Comparison of ENCODE assay signal across 1 cellular context in the genomic region with DNA sequence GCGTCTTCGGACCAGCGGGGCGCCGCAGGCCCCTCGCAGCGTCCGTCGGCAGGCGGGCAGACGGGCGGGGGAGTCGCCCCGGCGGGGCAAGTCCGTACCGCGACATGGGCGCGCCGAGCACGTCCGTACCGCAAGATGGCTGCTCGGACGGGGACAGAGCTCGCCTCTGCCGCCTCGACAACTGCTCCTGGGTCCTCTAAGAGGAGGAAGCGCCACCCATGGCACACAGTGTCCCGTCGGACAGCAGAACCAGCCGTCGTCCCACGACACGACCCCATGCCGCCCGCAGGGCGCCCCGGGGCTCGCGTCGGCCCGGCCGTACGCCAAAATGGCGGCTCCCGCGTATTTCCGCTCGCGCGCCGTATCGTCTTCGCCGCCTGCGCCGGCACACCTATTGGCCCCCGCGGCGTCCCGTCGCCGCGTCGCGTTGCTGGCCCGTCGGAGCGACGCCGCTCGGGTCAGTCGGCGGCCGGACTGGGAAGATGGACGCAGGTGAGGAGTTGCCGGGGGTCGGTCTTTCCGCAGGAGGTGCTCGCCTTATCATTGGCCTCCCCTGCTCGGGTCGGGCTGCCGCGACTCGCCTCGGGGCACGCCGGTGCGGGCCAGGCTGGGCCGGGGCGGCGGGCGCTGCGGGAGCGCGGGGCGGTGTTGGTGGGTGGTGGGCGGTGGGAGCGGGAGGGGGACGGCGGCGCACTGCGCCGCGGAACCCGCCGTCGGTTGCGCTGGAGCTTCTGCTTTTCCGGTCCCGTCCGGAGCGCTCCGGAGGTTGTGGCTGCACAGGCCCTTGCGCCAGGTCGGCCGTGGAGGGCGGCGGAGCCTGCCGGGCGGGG.
TF ChIP-seq lines count a peak whose summit lies in the region.

A gene (plus strand): TSS at position 461 of the 830 bp plus-strand sequence. CDS start 22 bp downstream, at position 483.

TF ChIP-seq in K562, 482 proteins besides CTCF, POLR2A, EP300 and RAD21 (continued from another document and continues in another):
- TF ChIP-seq, protein P1, sequence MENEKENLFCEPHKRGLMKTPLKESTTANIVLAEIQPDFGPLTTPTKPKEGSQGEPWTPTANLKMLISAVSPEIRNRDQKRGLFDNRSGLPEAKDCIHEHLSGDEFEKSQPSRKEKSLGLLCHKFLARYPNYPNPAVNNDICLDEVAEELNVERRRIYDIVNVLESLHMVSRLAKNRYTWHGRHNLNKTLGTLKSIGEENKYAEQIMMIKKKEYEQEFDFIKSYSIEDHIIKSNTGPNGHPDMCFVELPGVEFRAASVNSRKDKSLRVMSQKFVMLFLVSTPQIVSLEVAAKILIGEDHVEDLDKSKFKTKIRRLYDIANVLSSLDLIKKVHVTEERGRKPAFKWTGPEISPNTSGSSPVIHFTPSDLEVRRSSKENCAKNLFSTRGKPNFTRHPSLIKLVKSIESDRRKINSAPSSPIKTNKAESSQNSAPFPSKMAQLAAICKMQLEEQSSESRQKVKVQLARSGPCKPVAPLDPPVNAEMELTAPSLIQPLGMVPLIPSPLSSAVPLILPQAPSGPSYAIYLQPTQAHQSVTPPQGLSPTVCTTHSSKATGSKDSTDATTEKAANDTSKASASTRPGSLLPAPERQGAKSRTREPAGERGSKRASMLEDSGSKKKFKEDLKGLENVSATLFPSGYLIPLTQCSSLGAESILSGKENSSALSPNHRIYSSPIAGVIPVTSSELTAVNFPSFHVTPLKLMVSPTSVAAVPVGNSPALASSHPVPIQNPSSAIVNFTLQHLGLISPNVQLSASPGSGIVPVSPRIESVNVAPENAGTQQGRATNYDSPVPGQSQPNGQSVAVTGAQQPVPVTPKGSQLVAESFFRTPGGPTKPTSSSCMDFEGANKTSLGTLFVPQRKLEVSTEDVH (IDR thresholded peaks at IDR 0.05; ENCODE audit: low read depth, partially characterized antibody), result peak; percentile 72
- TF ChIP-seq, protein P2, sequence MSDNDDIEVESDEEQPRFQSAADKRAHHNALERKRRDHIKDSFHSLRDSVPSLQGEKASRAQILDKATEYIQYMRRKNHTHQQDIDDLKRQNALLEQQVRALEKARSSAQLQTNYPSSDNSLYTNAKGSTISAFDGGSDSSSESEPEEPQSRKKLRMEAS (CRISPR knock-in tag; IDR thresholded peaks at IDR 0.05), result peak; percentile 70
- TF ChIP-seq ZNF165 (CRISPR knock-in tag; IDR thresholded peaks at IDR 0.05; ENCODE audit: borderline replicate concordance) (no peak), MAZ (CRISPR knock-in tag; conservative IDR thresholded peaks at IDR 0.05 in 1 of 2, IDR thresholded peaks at IDR 0.05 in 1 of 2) (peak; percentile 69 to 82; a peak in 3 of 4 replicates), HDAC1 (IDR thresholded peaks at IDR 0.05) (0 out of 4 replicates have a peak, but pooled peaks of 1 of the 2 experiments have one; percentile 26), POU5F1 (IDR thresholded peaks at IDR 0.05; ENCODE audit: borderline replicate concordance, low read depth, low read length, partially characterized antibody) (peak; percentile 97), TEAD1 (CRISPR knock-in tag; IDR thresholded peaks at IDR 0.05) (peak in 1 of 2 experiments; percentile 17; a peak in 1 of 4 replicates), NRF1 (conservative IDR thresholded peaks at IDR 0.05 in 1 of 2, IDR thresholded peaks at IDR 0.05 in 1 of 2) (peak; percentile 73 to 80), FOXJ2 (tag; IDR thresholded peaks at IDR 0.05) (peak; percentile 58; the same call in 1 of the 2 replicates), TBP (optimal IDR thresholded peaks at IDR 0.05; ENCODE audit: low read depth, low read length) (peak; percentile 62), CBX2 (IDR thresholded peaks at IDR 0.05; ENCODE audit: insufficient read depth, low read length, poor library complexity, severe bottlenecking) (no peak), HNRNPUL1 (IDR thresholded peaks at IDR 0.05; ENCODE audit: low read length) (no peak), PML (IDR thresholded peaks at IDR 0.05; ENCODE audit: low read length) (peak; percentile 35; the same call in 1 of the 2 replicates), GABPA (tag; conservative IDR thresholded peaks at IDR 0.05; ENCODE audit: low read depth) (peak; percentile 92), BRF1 (IDR thresholded peaks at IDR 0.05; ENCODE audit: borderline replicate concordance, extremely low read depth, insufficient read length) (no peak), EGR1 (conservative IDR thresholded peaks at IDR 0.05) (peak; percentile 38), KDM5B (IDR thresholded peaks at IDR 0.05; ENCODE audit: insufficient replicate concordance, low read depth, low read length) (peak; percentile 43), SIX5 (IDR thresholded peaks at IDR 0.05; ENCODE audit: borderline replicate concordance in 1 of 2, insufficient read depth in 1 of 2, low read depth in 1 of 2, low read length in 2 of 2) (peak; percentile 75 to 79), MYC (IDR thresholded peaks at IDR 0.05; ENCODE audit: low read depth, low read length) (peak; percentile 54; the same call in 1 of the 2 replicates), MYC (CRISPR knock-in tag; IDR thresholded peaks at IDR 0.05; ENCODE audit: borderline replicate concordance, low read depth) (no peak), ELF2 (CRISPR knock-in tag; IDR thresholded peaks at IDR 0.05) (peak; percentile 69; the same call in 1 of the 2 replicates), DMBX1 (CRISPR knock-in tag; IDR thresholded peaks at IDR 0.05; ENCODE audit: borderline replicate concordance) (peak; percentile 53; the same call in 1 of the 2 replicates), ZKSCAN8 (CRISPR knock-in tag; IDR thresholded peaks at IDR 0.05) (no peak), ZFX (CRISPR knock-in tag; IDR thresholded peaks at IDR 0.05) (peak; percentile 73), ZKSCAN1 (IDR thresholded peaks at IDR 0.05; ENCODE audit: low read depth, low read length) (peak; percentile 63; the same call in 1 of the 2 replicates), FOSL1 (tag; conservative IDR thresholded peaks at IDR 0.05) (peak; percentile 50), MTA3 (IDR thresholded peaks at IDR 0.05; ENCODE audit: borderline replicate concordance) (peak; percentile 97)
- TF ChIP-seq, protein P3, sequence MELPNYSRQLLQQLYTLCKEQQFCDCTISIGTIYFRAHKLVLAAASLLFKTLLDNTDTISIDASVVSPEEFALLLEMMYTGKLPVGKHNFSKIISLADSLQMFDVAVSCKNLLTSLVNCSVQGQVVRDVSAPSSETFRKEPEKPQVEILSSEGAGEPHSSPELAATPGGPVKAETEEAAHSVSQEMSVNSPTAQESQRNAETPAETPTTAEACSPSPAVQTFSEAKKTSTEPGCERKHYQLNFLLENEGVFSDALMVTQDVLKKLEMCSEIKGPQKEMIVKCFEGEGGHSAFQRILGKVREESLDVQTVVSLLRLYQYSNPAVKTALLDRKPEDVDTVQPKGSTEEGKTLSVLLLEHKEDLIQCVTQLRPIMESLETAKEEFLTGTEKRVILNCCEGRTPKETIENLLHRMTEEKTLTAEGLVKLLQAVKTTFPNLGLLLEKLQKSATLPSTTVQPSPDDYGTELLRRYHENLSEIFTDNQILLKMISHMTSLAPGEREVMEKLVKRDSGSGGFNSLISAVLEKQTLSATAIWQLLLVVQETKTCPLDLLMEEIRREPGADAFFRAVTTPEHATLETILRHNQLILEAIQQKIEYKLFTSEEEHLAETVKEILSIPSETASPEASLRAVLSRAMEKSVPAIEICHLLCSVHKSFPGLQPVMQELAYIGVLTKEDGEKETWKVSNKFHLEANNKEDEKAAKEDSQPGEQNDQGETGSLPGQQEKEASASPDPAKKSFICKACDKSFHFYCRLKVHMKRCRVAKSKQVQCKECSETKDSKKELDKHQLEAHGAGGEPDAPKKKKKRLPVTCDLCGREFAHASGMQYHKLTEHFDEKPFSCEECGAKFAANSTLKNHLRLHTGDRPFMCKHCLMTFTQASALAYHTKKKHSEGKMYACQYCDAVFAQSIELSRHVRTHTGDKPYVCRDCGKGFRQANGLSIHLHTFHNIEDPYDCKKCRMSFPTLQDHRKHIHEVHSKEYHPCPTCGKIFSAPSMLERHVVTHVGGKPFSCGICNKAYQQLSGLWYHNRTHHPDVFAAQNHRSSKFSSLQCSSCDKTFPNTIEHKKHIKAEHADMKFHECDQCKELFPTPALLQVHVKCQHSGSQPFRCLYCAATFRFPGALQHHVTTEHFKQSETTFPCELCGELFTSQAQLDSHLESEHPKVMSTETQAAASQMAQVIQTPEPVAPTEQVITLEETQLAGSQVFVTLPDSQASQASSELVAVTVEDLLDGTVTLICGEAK (IDR thresholded peaks at IDR 0.05), result peak; percentile 80
- TF ChIP-seq, protein P3 (CRISPR knock-in tag; IDR thresholded peaks at IDR 0.05), result no peak
- TF ChIP-seq, protein P4, sequence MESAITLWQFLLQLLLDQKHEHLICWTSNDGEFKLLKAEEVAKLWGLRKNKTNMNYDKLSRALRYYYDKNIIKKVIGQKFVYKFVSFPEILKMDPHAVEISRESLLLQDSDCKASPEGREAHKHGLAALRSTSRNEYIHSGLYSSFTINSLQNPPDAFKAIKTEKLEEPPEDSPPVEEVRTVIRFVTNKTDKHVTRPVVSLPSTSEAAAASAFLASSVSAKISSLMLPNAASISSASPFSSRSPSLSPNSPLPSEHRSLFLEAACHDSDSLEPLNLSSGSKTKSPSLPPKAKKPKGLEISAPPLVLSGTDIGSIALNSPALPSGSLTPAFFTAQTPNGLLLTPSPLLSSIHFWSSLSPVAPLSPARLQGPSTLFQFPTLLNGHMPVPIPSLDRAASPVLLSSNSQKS (CRISPR knock-in tag; IDR thresholded peaks at IDR 0.05), result no peak
- TF ChIP-seq, protein P5, sequence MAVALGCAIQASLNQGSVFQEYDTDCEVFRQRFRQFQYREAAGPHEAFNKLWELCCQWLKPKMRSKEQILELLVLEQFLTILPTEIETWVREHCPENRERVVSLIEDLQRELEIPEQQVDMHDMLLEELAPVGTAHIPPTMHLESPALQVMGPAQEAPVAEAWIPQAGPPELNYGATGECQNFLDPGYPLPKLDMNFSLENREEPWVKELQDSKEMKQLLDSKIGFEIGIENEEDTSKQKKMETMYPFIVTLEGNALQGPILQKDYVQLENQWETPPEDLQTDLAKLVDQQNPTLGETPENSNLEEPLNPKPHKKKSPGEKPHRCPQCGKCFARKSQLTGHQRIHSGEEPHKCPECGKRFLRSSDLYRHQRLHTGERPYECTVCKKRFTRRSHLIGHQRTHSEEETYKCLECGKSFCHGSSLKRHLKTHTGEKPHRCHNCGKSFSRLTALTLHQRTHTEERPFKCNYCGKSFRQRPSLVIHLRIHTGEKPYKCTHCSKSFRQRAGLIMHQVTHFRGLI (CRISPR knock-in tag; IDR thresholded peaks at IDR 0.05), result no peak
- TF ChIP-seq, protein P6, sequence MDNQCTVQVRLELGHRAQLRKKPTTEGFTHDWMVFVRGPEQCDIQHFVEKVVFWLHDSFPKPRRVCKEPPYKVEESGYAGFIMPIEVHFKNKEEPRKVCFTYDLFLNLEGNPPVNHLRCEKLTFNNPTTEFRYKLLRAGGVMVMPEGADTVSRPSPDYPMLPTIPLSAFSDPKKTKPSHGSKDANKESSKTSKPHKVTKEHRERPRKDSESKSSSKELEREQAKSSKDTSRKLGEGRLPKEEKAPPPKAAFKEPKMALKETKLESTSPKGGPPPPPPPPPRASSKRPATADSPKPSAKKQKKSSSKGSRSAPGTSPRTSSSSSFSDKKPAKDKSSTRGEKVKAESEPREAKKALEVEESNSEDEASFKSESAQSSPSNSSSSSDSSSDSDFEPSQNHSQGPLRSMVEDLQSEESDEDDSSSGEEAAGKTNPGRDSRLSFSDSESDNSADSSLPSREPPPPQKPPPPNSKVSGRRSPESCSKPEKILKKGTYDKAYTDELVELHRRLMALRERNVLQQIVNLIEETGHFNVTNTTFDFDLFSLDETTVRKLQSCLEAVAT (IDR thresholded peaks at IDR 0.05), result peak in 1 of 2 experiments; percentile 28; a peak in 1 of 4 replicates
- TF ChIP-seq, protein P7, sequence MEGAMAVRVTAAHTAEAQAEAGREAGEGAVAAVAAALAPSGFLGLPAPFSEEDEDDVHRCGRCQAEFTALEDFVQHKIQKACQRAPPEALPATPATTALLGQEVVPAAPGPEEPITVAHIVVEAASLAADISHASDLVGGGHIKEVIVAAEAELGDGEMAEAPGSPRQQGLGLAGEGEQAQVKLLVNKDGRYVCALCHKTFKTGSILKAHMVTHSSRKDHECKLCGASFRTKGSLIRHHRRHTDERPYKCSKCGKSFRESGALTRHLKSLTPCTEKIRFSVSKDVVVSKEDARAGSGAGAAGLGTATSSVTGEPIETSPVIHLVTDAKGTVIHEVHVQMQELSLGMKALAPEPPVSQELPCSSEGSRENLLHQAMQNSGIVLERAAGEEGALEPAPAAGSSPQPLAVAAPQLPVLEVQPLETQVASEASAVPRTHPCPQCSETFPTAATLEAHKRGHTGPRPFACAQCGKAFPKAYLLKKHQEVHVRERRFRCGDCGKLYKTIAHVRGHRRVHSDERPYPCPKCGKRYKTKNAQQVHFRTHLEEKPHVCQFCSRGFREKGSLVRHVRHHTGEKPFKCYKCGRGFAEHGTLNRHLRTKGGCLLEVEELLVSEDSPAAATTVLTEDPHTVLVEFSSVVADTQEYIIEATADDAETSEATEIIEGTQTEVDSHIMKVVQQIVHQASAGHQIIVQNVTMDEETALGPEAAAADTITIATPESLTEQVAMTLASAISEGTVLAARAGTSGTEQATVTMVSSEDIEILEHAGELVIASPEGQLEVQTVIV (CRISPR knock-in tag; IDR thresholded peaks at IDR 0.05; ENCODE audit: borderline replicate concordance), result peak; percentile 85
